Comparison of ENCODE assay signal across 8 cellular contexts in genomic region chr16:82192665-82193064, GRCh38. TPM values are rescaled to one million over a fixed set of nuclear protein-coding genes. Genes with fewer than 3 reads are reported as not detected.
DNase-seq lines count a peak whose midpoint lies in the region; ATAC-seq and TF ChIP-seq lines count a peak whose summit lies in the region.
"Had no signal": no experiment of that assay in that cellular context is flagged by ENCODE, and none has a peak within 500 bp of the region (broad histone marks: within the 10 kb centered on the region; RNA-seq: fewer than 3 reads in every experiment).

No MANE protein-coding gene starts in this region.

- no peaks in the 10 kb centered on the region for H3K36me3 ChIP-seq in GM23338 (ENCODE audit: insufficient read depth)
- no peaks in the 10 kb centered on the region for H3K36me3 ChIP-seq in OCI-LY7 (ENCODE audit: insufficient read depth, low read length)
- no peaks in the 10 kb centered on the region for H3K36me3 ChIP-seq in WERI-Rb-1

- no peaks in the 10 kb centered on the region for H4K20me1 ChIP-seq in GM23338 (replicated peaks; ENCODE audit: insufficient read depth)
- no peaks in the 10 kb centered on the region for H4K20me1 ChIP-seq in OCI-LY7 (ENCODE audit: insufficient read depth, low read length)

- H3K9me3 ChIP-seq in OCI-LY7 (ENCODE audit: low read length) (no peaks in the 10 kb centered on the region), WERI-Rb-1 (ENCODE audit: severe bottlenecking) (no peaks in the 10 kb centered on the region)

- H3K27ac ChIP-seq in GM23338 (ENCODE audit: low read depth) (no peak overlapping the region), OCI-LY7 (ENCODE audit: low read depth, low read length, poor library complexity, severe bottlenecking) (no peak overlapping the region), WERI-Rb-1 (no peak overlapping the region)

- POLR2A ChIA-PET in OCI-LY7 (lab: Charles Lee) = interaction anchor here (0.6 to 1.3 kb wide), 3 partner anchors 23 to 889 kb away, joined by 4 to 5 read pairs (median 5); partner anchors contain the start of gene MPHOSPH6

- CTCF ChIA-PET in OCI-LY7 (lab: Charles Lee; ENCODE audit: unreplicated experiment) = no interaction called here

- H3K36me3 Mint-ChIP-seq in GM23338 (ENCODE audit: low read depth) = no peaks in the 10 kb centered on the region
- H3K36me3 Mint-ChIP-seq in effector memory CD8-positive, alpha-beta T cell (ENCODE audit: insufficient read depth) = no peaks in the 10 kb centered on the region

- no peak for ATAC-seq in GM23338
- ATAC-seq in effector memory CD8-positive, alpha-beta T cell (replicated peaks) = peak; percentile 97

- H3K27me3 ChIP-seq in GM23338 (ENCODE audit: insufficient read depth) = no peaks in the 10 kb centered on the region
- no peaks in the 10 kb centered on the region for H3K27me3 ChIP-seq in WERI-Rb-1 (ENCODE audit: insufficient read depth, low read depth, severe bottlenecking)

- no peaks in the 10 kb centered on the region for H3K9me3 Mint-ChIP-seq in GM23338
- no peaks in the 10 kb centered on the region for H3K9me3 Mint-ChIP-seq in effector memory CD8-positive, alpha-beta T cell

- no peaks in the 10 kb centered on the region for H3K27me3 Mint-ChIP-seq in GM23338 (ENCODE audit: insufficient read depth, low read depth, poor library complexity)
- H3K27me3 Mint-ChIP-seq in effector memory CD8-positive, alpha-beta T cell = peaks cover 6 to 9% of the 10 kb centered on the region in 2 donors

- TF ChIP-seq CTCF in GM23338 (conservative IDR thresholded peaks at IDR 0.05; ENCODE audit: low read depth in 2 of 2) (no peak), OCI-LY7 (conservative IDR thresholded peaks at IDR 0.05; ENCODE audit: low read length) (no peak), WERI-Rb-1 (IDR thresholded peaks at IDR 0.05; ENCODE audit: low read depth, low read length) (no peak)

- no TSS peak for BruUV-seq in OCI-LY7 (replicated peaks; lab: Mats Ljungman, UMichigan)

- intact Hi-C loops in OCI-LY7 (cut with micrococcal nuclease; ENCODE audit: unreplicated experiment) = no loop called here

- H3K4me1 Mint-ChIP-seq in GM23338 = peaks cover 14% of the 10 kb centered on the region; the same call in 2 of the 3 replicates
- H3K4me1 Mint-ChIP-seq in effector memory CD8-positive, alpha-beta T cell (ENCODE audit: low read depth in 2 of 2) = peaks cover 9% of the 10 kb centered on the region in 2 donors

- H3K4me3 ChIP-seq in GM23338 = no peak overlapping the region
- no peak overlapping the region for H3K4me3 ChIP-seq in OCI-LY7 (ENCODE audit: low read depth, low read length, poor library complexity, severe bottlenecking)
- H3K4me3 ChIP-seq in WERI-Rb-1 (ENCODE audit: low read depth, low read length) = no peak overlapping the region

- H3K9me2 ChIP-seq in GM23338 (ENCODE audit: insufficient read depth) (no peaks in the 10 kb centered on the region), OCI-LY7 (ENCODE audit: insufficient read depth, low read length) (no peaks in the 10 kb centered on the region)

- no peaks in the 10 kb centered on the region for H3K79me2 ChIP-seq in GM23338 (replicated peaks; ENCODE audit: insufficient read depth)
- no peaks in the 10 kb centered on the region for H3K79me2 ChIP-seq in OCI-LY7 (ENCODE audit: insufficient read depth, low read depth, low read length)

- no peak overlapping the region for H3K4me2 ChIP-seq in GM23338
- H3K4me2 ChIP-seq in OCI-LY7 (ENCODE audit: low read length) = no peak overlapping the region

- H2AFZ ChIP-seq in GM23338 (0 out of 2 replicates have a peak overlapping the region, but pooled peaks have one; percentile 28), OCI-LY7 (ENCODE audit: low read length) (peak overlapping the region; percentile 13)

- no peak overlapping the region for H3K4me3 Mint-ChIP-seq in GM23338
- no peak overlapping the region for H3K4me3 Mint-ChIP-seq in effector memory CD8-positive, alpha-beta T cell

- no peak for DNase-seq in GM23338 (ENCODE audit: low spot score)
- DNase-seq in OCI-LY7 (ENCODE audit: low spot score) = peak; percentile 26
- DNase-seq in effector memory CD8-positive, alpha-beta T cell = no peak
- DNase-seq in stimulated activated CD4-positive, alpha-beta T cell treated with anti-CD3 and anti-CD28 coated beads, Interleukin-2, amount 100 ng/mL, for 24 hours = peak; percentile 14 to 29
- DNase-seq in NCI-H748 treated with DMSO at 0.1 percent for 48 hours (lab: John Stamatoyannopoulos, UW) = no peak
- no peak for DNase-seq in WERI-Rb-1
- no peak for DNase-seq in NCI-H82 (lab: John Stamatoyannopoulos, UW)
- DNase-seq: Right ventricle myocardium superior had no signal

- no peaks in the 10 kb centered on the region for H3K4me1 ChIP-seq in GM23338 (ENCODE audit: insufficient read depth)
- no peaks in the 10 kb centered on the region for H3K4me1 ChIP-seq in OCI-LY7 (ENCODE audit: insufficient read depth, low read length, poor library complexity, severe bottlenecking)

- H3K27ac Mint-ChIP-seq in GM23338 = no peak overlapping the region
- peak overlapping the region; percentile 38 to 58 for H3K27ac Mint-ChIP-seq in effector memory CD8-positive, alpha-beta T cell

- H3F3A ChIP-seq in GM23338 (replicated peaks; ENCODE audit: low read depth) = no peaks in the 10 kb centered on the region

TF ChIP-seq in GM23338, 12 proteins besides CTCF, POLR2A, EP300 and RAD21:
- no peak for TF ChIP-seq EZH2 (IDR thresholded peaks at IDR 0.05; ENCODE audit: low read depth, unreplicated experiment)
- TF ChIP-seq NANOG (IDR thresholded peaks at IDR 0.05; ENCODE audit: borderline replicate concordance) = no peak
- TF ChIP-seq STAT1 (IDR thresholded peaks at IDR 0.05; ENCODE audit: unreplicated experiment) = no peak
- TF ChIP-seq REST (IDR thresholded peaks at IDR 0.05; ENCODE audit: unreplicated experiment) = no peak
- no peak for TF ChIP-seq EZH2phosphoT487 (IDR thresholded peaks at IDR 0.05; ENCODE audit: unreplicated experiment)
TF ChIP-seq in GM23338: peak in this region for 0.

RNA-seq across cellular contexts. Expression of gene MPHOSPH6, which starts 22.6 kb away (rescaled TPM):
- total RNA-seq in GM23338 (2014; rRNA removed; shearing (Covaris generic)) = 40.8 and 49.1 TPM in 2 replicates
- polyA plus RNA-seq in GM23338 (2016; fragmentation: Nextera tagmentation; extraction: Ambion mirVana) = 91.1 and 94.7 TPM in 2 replicates
- total RNA-seq in OCI-LY7 (2014; rRNA removed; shearing (Covaris generic)) = 21.2 and 43.9 TPM in 2 replicates
- total RNA-seq in OCI-LY7 (2022) = 42.5 and 46.0 TPM in 2 replicates

Comparison
In these comparisons a context has a peak if more than half of its experiments do, and no peak if none do; other contexts are left out.
1. DNase-seq: peak in OCI-LY7 (single experiment) and stimulated activated CD4-positive, alpha-beta T cell treated with anti-CD3 and anti-CD28 coated beads, Interleukin-2, amount 100 ng/mL, for 24 hours (2 of 2); none in GM23338 (single experiment), effector memory CD8-positive, alpha-beta T cell (0 of 3), NCI-H748 treated with DMSO at 0.1 percent for 48 hours (single experiment), WERI-Rb-1 (single experiment) and NCI-H82 (single experiment).